In genomic region chr2:202530038-202530437, GRCh38 we compare ENCODE assay signal across 1 cellular context.
TF ChIP-seq lines count a peak whose summit lies in the region.

No MANE protein-coding gene starts in this region.

TF ChIP-seq in HepG2, 621 proteins besides CTCF, POLR2A, EP300 and RAD21 (continued from another document):
- TF ChIP-seq, protein P1, sequence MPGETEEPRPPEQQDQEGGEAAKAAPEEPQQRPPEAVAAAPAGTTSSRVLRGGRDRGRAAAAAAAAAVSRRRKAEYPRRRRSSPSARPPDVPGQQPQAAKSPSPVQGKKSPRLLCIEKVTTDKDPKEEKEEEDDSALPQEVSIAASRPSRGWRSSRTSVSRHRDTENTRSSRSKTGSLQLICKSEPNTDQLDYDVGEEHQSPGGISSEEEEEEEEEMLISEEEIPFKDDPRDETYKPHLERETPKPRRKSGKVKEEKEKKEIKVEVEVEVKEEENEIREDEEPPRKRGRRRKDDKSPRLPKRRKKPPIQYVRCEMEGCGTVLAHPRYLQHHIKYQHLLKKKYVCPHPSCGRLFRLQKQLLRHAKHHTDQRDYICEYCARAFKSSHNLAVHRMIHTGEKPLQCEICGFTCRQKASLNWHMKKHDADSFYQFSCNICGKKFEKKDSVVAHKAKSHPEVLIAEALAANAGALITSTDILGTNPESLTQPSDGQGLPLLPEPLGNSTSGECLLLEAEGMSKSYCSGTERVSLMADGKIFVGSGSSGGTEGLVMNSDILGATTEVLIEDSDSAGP (CRISPR knock-in tag; IDR thresholded peaks at IDR 0.05; ENCODE audit: borderline replicate concordance) = no peak
- TF ChIP-seq HNRNPH1 (optimal IDR thresholded peaks at IDR 0.05; ENCODE audit: low read depth, low read length) = no peak
- no peak for TF ChIP-seq MATR3 (CRISPR knock-in tag; IDR thresholded peaks at IDR 0.05)
- TF ChIP-seq, protein P2, sequence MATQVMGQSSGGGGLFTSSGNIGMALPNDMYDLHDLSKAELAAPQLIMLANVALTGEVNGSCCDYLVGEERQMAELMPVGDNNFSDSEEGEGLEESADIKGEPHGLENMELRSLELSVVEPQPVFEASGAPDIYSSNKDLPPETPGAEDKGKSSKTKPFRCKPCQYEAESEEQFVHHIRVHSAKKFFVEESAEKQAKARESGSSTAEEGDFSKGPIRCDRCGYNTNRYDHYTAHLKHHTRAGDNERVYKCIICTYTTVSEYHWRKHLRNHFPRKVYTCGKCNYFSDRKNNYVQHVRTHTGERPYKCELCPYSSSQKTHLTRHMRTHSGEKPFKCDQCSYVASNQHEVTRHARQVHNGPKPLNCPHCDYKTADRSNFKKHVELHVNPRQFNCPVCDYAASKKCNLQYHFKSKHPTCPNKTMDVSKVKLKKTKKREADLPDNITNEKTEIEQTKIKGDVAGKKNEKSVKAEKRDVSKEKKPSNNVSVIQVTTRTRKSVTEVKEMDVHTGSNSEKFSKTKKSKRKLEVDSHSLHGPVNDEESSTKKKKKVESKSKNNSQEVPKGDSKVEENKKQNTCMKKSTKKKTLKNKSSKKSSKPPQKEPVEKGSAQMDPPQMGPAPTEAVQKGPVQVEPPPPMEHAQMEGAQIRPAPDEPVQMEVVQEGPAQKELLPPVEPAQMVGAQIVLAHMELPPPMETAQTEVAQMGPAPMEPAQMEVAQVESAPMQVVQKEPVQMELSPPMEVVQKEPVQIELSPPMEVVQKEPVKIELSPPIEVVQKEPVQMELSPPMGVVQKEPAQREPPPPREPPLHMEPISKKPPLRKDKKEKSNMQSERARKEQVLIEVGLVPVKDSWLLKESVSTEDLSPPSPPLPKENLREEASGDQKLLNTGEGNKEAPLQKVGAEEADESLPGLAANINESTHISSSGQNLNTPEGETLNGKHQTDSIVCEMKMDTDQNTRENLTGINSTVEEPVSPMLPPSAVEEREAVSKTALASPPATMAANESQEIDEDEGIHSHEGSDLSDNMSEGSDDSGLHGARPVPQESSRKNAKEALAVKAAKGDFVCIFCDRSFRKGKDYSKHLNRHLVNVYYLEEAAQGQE (IDR thresholded peaks at IDR 0.05; ENCODE audit: borderline replicate concordance in 1 of 2, low read depth in 1 of 2, low read length in 2 of 2) = no peak
- no peak for TF ChIP-seq DNMT1 (CRISPR knock-in tag; IDR thresholded peaks at IDR 0.05)
